8 cellular contexts compared by ENCODE assay signal in genomic region chr17:82021728-82022309, GRCh38. TPM values are rescaled to one million over a fixed set of nuclear protein-coding genes. Genes with fewer than 3 reads are reported as not detected.
DNase-seq lines count a peak whose midpoint lies in the region; ATAC-seq and TF ChIP-seq lines count a peak whose summit lies in the region.

No MANE protein-coding gene starts in this region.

- H3K27me3 ChIP-seq in right lobe of liver = no peaks in the 10 kb centered on the region
- H3K27me3 ChIP-seq in upper lobe of left lung = no peaks in the 10 kb centered on the region

- H3K27ac ChIP-seq in right lobe of liver (peak overlapping the region in 2 of 3 donors; percentile 39 to 75), upper lobe of left lung (peak overlapping the region in 3 of 4 donors; percentile 76 to 91 (median 83))

- DNase-seq in stimulated activated CD4-positive, alpha-beta T cell treated with anti-CD3 and anti-CD28 coated beads, Interleukin-15, amount 100 ng/mL, for 24 hours = peak; percentile 44
- no peak for DNase-seq in stimulated activated CD4-positive, alpha-beta T cell treated with anti-CD3 and anti-CD28 coated beads, Interleukin-4, amount 100 ng/mL, for 4 hours
- DNase-seq in right lobe of liver (no peak), upper lobe of left lung (peak in 1 of 2 donors; percentile 45), DMS79 treated with DMSO at 0.1 percent for 48 hours (lab: John Stamatoyannopoulos, UW) (no peak), GM20000 (ENCODE audit: low spot score) (no peak)

- H3K27me3 Mint-ChIP-seq in activated naive CD4-positive, alpha-beta T cell treated with anti-CD3 and anti-CD28 coated beads, Interleukin-2, amount 50 U/mL, for 24 hours = no peaks in the 10 kb centered on the region

- H3K27ac Mint-ChIP-seq in activated naive CD4-positive, alpha-beta T cell treated with anti-CD3 and anti-CD28 coated beads, Interleukin-2, amount 50 U/mL, for 24 hours = peak overlapping the region; percentile 35

- H3K4me3 Mint-ChIP-seq in activated naive CD4-positive, alpha-beta T cell treated with anti-CD3 and anti-CD28 coated beads, Interleukin-2, amount 50 U/mL, for 24 hours = peak overlapping the region; percentile 88

- ATAC-seq in right lobe of liver (no peak), upper lobe of left lung (ENCODE audit: low FRiP score in 2 of 2) (no peak), GM21515 (IDR thresholded peaks at IDR 0.05; ENCODE audit: unreplicated experiment) (no peak)

- H3K9me3 ChIP-seq in right lobe of liver = no peaks in the 10 kb centered on the region
- H3K9me3 ChIP-seq in upper lobe of left lung = no peaks in the 10 kb centered on the region

- WGBS in right lobe of liver (ENCODE audit: insufficient coverage, low coverage, low lambda C conversion rate, missing lambda C conversion rate) = 5% methylated on average over 9 of the region's 15 CpGs
- 20 to 46% methylated on average over 4 to 15 of the region's 15 CpGs for WGBS in upper lobe of left lung, 2 donors

- TF ChIP-seq POLR2A in right lobe of liver (IDR thresholded peaks at IDR 0.05) = no peak
- no peak for TF ChIP-seq POLR2A in upper lobe of left lung (IDR thresholded peaks at IDR 0.05)

- no peak for TF ChIP-seq CTCF in right lobe of liver (IDR thresholded peaks at IDR 0.05)
- TF ChIP-seq CTCF in upper lobe of left lung (IDR thresholded peaks at IDR 0.05) = no peak
- no peak for TF ChIP-seq CTCF in GM20000 (IDR thresholded peaks at IDR 0.05; ENCODE audit: extremely low read depth, missing control alignments)

- no peaks in the 10 kb centered on the region for H3K9me3 Mint-ChIP-seq in activated naive CD4-positive, alpha-beta T cell treated with anti-CD3 and anti-CD28 coated beads, Interleukin-2, amount 50 U/mL, for 24 hours

- peaks cover 0 to 37% (median 16%) of the 10 kb centered on the region in 4 donors for H3K4me1 ChIP-seq in right lobe of liver
- peaks cover 21 to 50% (median 40%) of the 10 kb centered on the region in 4 donors for H3K4me1 ChIP-seq in upper lobe of left lung

- H3K36me3 ChIP-seq in right lobe of liver (peaks cover 0 to 8% (median 0%) of the 10 kb centered on the region in 4 donors), upper lobe of left lung (peaks cover 0 to 21% (median 2%) of the 10 kb centered on the region in 4 donors)

- H3K4me3 ChIP-seq in right lobe of liver (peak overlapping the region; percentile 84 to 96 (median 94)), upper lobe of left lung (peak overlapping the region; percentile 90 to 99 (median 97))

- H3K4me1 Mint-ChIP-seq in activated naive CD4-positive, alpha-beta T cell treated with anti-CD3 and anti-CD28 coated beads, Interleukin-2, amount 50 U/mL, for 24 hours = peaks cover 13% of the 10 kb centered on the region

- H3K36me3 Mint-ChIP-seq in activated naive CD4-positive, alpha-beta T cell treated with anti-CD3 and anti-CD28 coated beads, Interleukin-2, amount 50 U/mL, for 24 hours = no peaks in the 10 kb centered on the region

- TF ChIP-seq EP300 in upper lobe of left lung (IDR thresholded peaks at IDR 0.05) = no peak

- intact Hi-C loops in right lobe of liver (cut with DNase I) = no loop called here

RNA-seq across cellular contexts. Expression of gene CENPX, which starts 0.9 kb away (rescaled TPM):
- total RNA-seq in right lobe of liver = 10 to 100 TPM; 27.3 to 81.1 (median 47.8) TPM
- 10 to 100 TPM; 24.1 to 60.5 (median 47.8) TPM for total RNA-seq in upper lobe of left lung

RNA-seq across cellular contexts. Expression of gene LRRC45, which starts 1.3 kb away (rescaled TPM):
- 10 to 100 TPM in 3 of 6 experiments, 1 to 10 TPM in 3; 4.9 to 15.6 (median 11.9) TPM for total RNA-seq in right lobe of liver
- total RNA-seq in upper lobe of left lung = 10 to 100 TPM; 14.0 to 57.6 (median 20.4) TPM

RNA-seq across cellular contexts. Expression of gene RAC3, which starts 9.7 kb away (rescaled TPM):
- 1 to 10 TPM; 3.4 to 9.0 (median 5.4) TPM for total RNA-seq in right lobe of liver
- 10 to 100 TPM in 2 of 6 donors, 1 to 10 TPM in 4; 3.0 to 12.6 (median 7.1) TPM for total RNA-seq in upper lobe of left lung

RNA-seq across cellular contexts. Expression of gene DCXR, which starts 15.7 kb away (rescaled TPM):
- total RNA-seq in right lobe of liver (1,000 to 10,000 TPM in 2 of 6 experiments, 100 to 1,000 TPM in 4; 389 to 1,607 (median 735) TPM), upper lobe of left lung (100 to 1,000 TPM; 122 to 358 (median 211) TPM)

RNA-seq across cellular contexts. Expression of gene RFNG, which starts 29.8 kb away (rescaled TPM):
- 10 to 100 TPM; 29.9 to 53.3 (median 43.7) TPM for total RNA-seq in right lobe of liver
- total RNA-seq in upper lobe of left lung = 100 to 1,000 TPM in 1 of 6 donors, 10 to 100 TPM in 5; 25.0 to 101 (median 37.5) TPM
